In genomic region chr6:12258191-12258590, GRCh38 we compare ENCODE assay signal across 7 cellular contexts. TPM values are rescaled to one million over a fixed set of nuclear protein-coding genes. Genes with fewer than 3 reads are reported as not detected.
"Had no signal": no experiment of that assay in that cellular context is flagged by ENCODE, and none has a peak within 500 bp of the region (broad histone marks: within the 10 kb centered on the region; RNA-seq: fewer than 3 reads in every experiment).

No MANE protein-coding gene starts in this region.

- H3K9me3 Mint-ChIP-seq: H9, HFFc6 had no signal

- H3K4me3 Mint-ChIP-seq: H9, HFFc6, IgD-negative memory B cell had no signal

- FAIRE-seq: HepG2 had no signal

- ATAC-seq: HepG2 had no signal

- H3K27ac ChIP-seq: HL-60 had no signal

- H3K36me3 Mint-ChIP-seq: IgD-negative memory B cell had no signal

- H3K4me1 Mint-ChIP-seq: H9 had no signal

- DNase-seq: GOT3, H9, HFFc6, KBM-7 had no signal

- H3K27ac Mint-ChIP-seq: H9, HFFc6, IgD-negative memory B cell had no signal

RNA-seq across cellular contexts. Expression of gene EDN1, which starts 32.0 kb away (rescaled TPM):
- polyA plus RNA-seq: IgD-negative memory B cell had no signal
